In genomic region chr11:58561394-58562102, GRCh38 we compare ENCODE assay signal across 1 cellular context.
TF ChIP-seq lines count a peak whose summit lies in the region.

No MANE protein-coding gene starts in this region.

TF ChIP-seq in IMR-90, 13 proteins besides CTCF, POLR2A, EP300 and RAD21:
- no peak for TF ChIP-seq CEBPB (IDR thresholded peaks at IDR 0.05; ENCODE audit: low read depth, low read length)
- no peak for TF ChIP-seq NFE2L2 (IDR thresholded peaks at IDR 0.05; ENCODE audit: low read depth, low read length)
- no peak for TF ChIP-seq MAZ (IDR thresholded peaks at IDR 0.05; ENCODE audit: borderline replicate concordance, low read depth, low read length)
- no peak for TF ChIP-seq ELK1 (IDR thresholded peaks at IDR 0.05; ENCODE audit: borderline replicate concordance, low read depth, low read length)
- no peak for TF ChIP-seq SMC3 (IDR thresholded peaks at IDR 0.05; ENCODE audit: low read depth, low read length)
- TF ChIP-seq RFX5 (IDR thresholded peaks at IDR 0.05; ENCODE audit: low read depth, low read length) = no peak
- no peak for TF ChIP-seq USF2 (IDR thresholded peaks at IDR 0.05; ENCODE audit: low read depth, low read length)
- TF ChIP-seq MXI1 (IDR thresholded peaks at IDR 0.05; ENCODE audit: borderline replicate concordance, low read depth, low read length) = no peak
- no peak for TF ChIP-seq RCOR1 (IDR thresholded peaks at IDR 0.05; ENCODE audit: insufficient replicate concordance, low read length)
- TF ChIP-seq BHLHE40 (IDR thresholded peaks at IDR 0.05; ENCODE audit: low read depth, low read length) = no peak
- no peak for TF ChIP-seq FOS (IDR thresholded peaks at IDR 0.05; ENCODE audit: low read depth, low read length)
- no peak for TF ChIP-seq MAFK (IDR thresholded peaks at IDR 0.05; ENCODE audit: low read depth, low read length)
- no peak for TF ChIP-seq CHD1 (IDR thresholded peaks at IDR 0.05; ENCODE audit: low read depth, low read length)
TF ChIP-seq in IMR-90: peak in this region for 0.
